In the genomic region with DNA sequence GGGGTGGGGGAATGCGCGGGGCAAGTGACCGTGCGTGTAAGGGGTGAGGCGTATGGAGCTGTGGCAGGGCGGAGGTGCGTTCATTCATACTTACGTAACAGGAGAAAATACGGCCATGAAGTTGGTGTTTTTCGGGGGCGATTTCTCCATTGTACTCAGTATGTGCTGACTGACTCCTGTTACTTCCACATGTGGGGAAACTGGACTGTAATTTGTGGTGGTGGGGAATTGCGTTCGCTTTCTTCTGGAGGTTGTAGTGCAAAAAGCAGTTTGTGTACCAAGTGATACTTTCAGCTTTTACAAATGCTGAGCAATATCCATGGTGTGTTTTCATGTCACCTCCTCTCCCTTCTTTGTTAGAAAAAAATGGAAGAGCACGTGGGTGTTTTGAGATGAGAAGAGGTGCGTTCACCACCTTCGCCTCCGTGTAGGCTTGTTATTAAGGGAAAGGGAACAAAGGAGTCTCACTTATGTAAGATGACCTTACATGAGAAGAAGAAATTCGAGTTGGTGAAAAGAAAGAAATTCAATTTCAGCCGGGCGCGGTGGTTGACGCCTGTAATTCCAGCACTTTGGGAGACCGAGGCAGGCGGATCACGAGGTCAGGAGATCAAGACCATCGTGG, we compare ENCODE assay signal across 8 cellular contexts.
DNase-seq lines count a peak whose midpoint lies in the region; ATAC-seq and TF ChIP-seq lines count a peak whose summit lies in the region.
"Not testable (repeated sequence)": the region's sequence is repeated elsewhere in the genome, so short reads cannot be mapped to it uniquely, and the experiment has no call there.

No MANE protein-coding gene starts in this region.

- peaks cover 10 to 12% of the 10 kb centered on the region in 2 donors for H3K4me1 Mint-ChIP-seq in natural killer cell
- H3K4me1 Mint-ChIP-seq in stimulated activated naive CD8-positive, alpha-beta T cell treated with anti-CD3 and anti-CD28 coated beads, Interleukin-15, Interleukin-2, amounts not matched to agents 100 ng/mL and 50 ng/mL, for 24 hours (ENCODE audit: low read depth): peaks cover 14% of the 10 kb centered on the region

- not testable (repeated sequence) for H3K9ac ChIP-seq in OCI-LY3 (ENCODE audit: low read length)

- DNase-seq in DMS 273 treated with DMSO at 0.1 percent for 48 hours (lab: John Stamatoyannopoulos, UW) (peak; percentile 98), ecto neural progenitor cell (ENCODE audit: low spot score) (peak; percentile 22), hepatic stellate cell (ENCODE audit: low spot score) (peak; percentile 0)
- peak; percentile 19 for DNase-seq in activated naive CD4-positive, alpha-beta T cell treated with anti-CD3 and anti-CD28 coated beads, Interleukin-2, amount 50 U/mL, for 16 hours
- not testable (repeated sequence) for DNase-seq in natural killer cell

- not testable (repeated sequence) for H3K4me1 ChIP-seq in OCI-LY3 (ENCODE audit: low read length)

- peak overlapping the region; percentile 43 for H3K4me2 ChIP-seq in OCI-LY3 (ENCODE audit: low read length)

- not testable (repeated sequence) for H3K27me3 Mint-ChIP-seq in natural killer cell (ENCODE audit: low read depth in 2 of 2); stimulated activated naive CD8-positive, alpha-beta T cell treated with anti-CD3 and anti-CD28 coated beads, Interleukin-15, Interleukin-2, amounts not matched to agents 100 ng/mL and 50 ng/mL, for 24 hours

- peak overlapping the region; percentile 85 for H3K4me3 Mint-ChIP-seq in natural killer cell
- peak overlapping the region; percentile 62 for H3K4me3 Mint-ChIP-seq in stimulated activated naive CD8-positive, alpha-beta T cell treated with anti-CD3 and anti-CD28 coated beads, Interleukin-15, Interleukin-2, amounts not matched to agents 100 ng/mL and 50 ng/mL, for 24 hours

- not testable (repeated sequence) for H4K20me1 ChIP-seq in OCI-LY3 (ENCODE audit: insufficient read depth, low read length)

- not testable (repeated sequence) for H3K79me2 ChIP-seq in OCI-LY3 (ENCODE audit: low read length)

- ATAC-seq in HG03135 (IDR thresholded peaks at IDR 0.05; ENCODE audit: unreplicated experiment) (peak; percentile 77), natural killer cell (peak; percentile 79 to 89 (median 80))

- not testable (repeated sequence) for H3K9me3 Mint-ChIP-seq in natural killer cell; stimulated activated naive CD8-positive, alpha-beta T cell treated with anti-CD3 and anti-CD28 coated beads, Interleukin-15, Interleukin-2, amounts not matched to agents 100 ng/mL and 50 ng/mL, for 24 hours

- intact Hi-C loops in natural killer cell (cut with micrococcal nuclease): not testable (repeated sequence)

- H3K36me3 Mint-ChIP-seq in natural killer cell; stimulated activated naive CD8-positive, alpha-beta T cell treated with anti-CD3 and anti-CD28 coated beads, Interleukin-15, Interleukin-2, amounts not matched to agents 100 ng/mL and 50 ng/mL, for 24 hours (ENCODE audit: low read depth): not testable (repeated sequence)

- not testable (repeated sequence) for H3K27me3 ChIP-seq in OCI-LY3 (ENCODE audit: low read depth, low read length)

- H2AFZ ChIP-seq in OCI-LY3 (ENCODE audit: low read depth, low read length): not testable (repeated sequence)

- H3K27ac ChIP-seq in OCI-LY3 (ENCODE audit: low read length): peak overlapping the region; percentile 42

- not testable (repeated sequence) for H3K36me3 ChIP-seq in OCI-LY3 (replicated peaks; ENCODE audit: low read depth, low read length)

- TF ChIP-seq CTCF in OCI-LY3 (IDR thresholded peaks at IDR 0.05; ENCODE audit: low read depth, low read length); natural killer cell (IDR thresholded peaks at IDR 0.05): not testable (repeated sequence)

- not testable (repeated sequence) for H3K9me3 ChIP-seq in OCI-LY3 (ENCODE audit: insufficient read depth, low read length)

- peak overlapping the region; percentile 94 to 97 for H3K27ac Mint-ChIP-seq in natural killer cell
- peak overlapping the region; percentile 81 for H3K27ac Mint-ChIP-seq in stimulated activated naive CD8-positive, alpha-beta T cell treated with anti-CD3 and anti-CD28 coated beads, Interleukin-15, Interleukin-2, amounts not matched to agents 100 ng/mL and 50 ng/mL, for 24 hours

- H3K4me3 ChIP-seq in OCI-LY3 (ENCODE audit: low read length): not testable (repeated sequence)
